Comparison of ENCODE assay signal across 7 cellular contexts in genomic region chr11:31809857-31810778, GRCh38. TPM values are rescaled to one million over a fixed set of nuclear protein-coding genes. Genes with fewer than 3 reads are reported as not detected.
DNase-seq lines count a peak whose midpoint lies in the region; ATAC-seq, FAIRE-seq and TF ChIP-seq lines count a peak whose summit lies in the region.

No MANE protein-coding gene starts in this region.

- no peak overlapping the region for H3K9ac ChIP-seq in GM12878 (ENCODE audit: control insufficient read depth, insufficient read depth, low read length)
- H3K9ac ChIP-seq in kidney (ENCODE audit: low read length in 2 of 2) = no peak overlapping the region
- H3K9ac ChIP-seq in subcutaneous abdominal adipose tissue (ENCODE audit: low read length in 5 of 5) = no peak overlapping the region

- H3K9me3 ChIP-seq in GM12878 (replicated peaks; ENCODE audit: control insufficient read depth, insufficient read depth, low read length) (no peaks in the 10 kb centered on the region; the same call in 2 of the 3 replicates), kidney (ENCODE audit: control insufficient read depth in 1 of 2, low read length in 2 of 2) (no peaks in the 10 kb centered on the region), subcutaneous abdominal adipose tissue (ENCODE audit: control insufficient read depth in 5 of 5, low read length in 5 of 5) (no peaks in the 10 kb centered on the region)

- no peaks in the 10 kb centered on the region for H4K20me1 ChIP-seq in GM12878 (ENCODE audit: control insufficient read depth, insufficient read depth)

- H3K27me3 ChIP-seq in GM12878 (replicated peaks in 1 of 2; ENCODE audit: control insufficient read depth in 2 of 2, insufficient read depth in 2 of 2, low read length in 1 of 2) (peaks cover 37 to 65% of the 10 kb centered on the region in 2 experiments), subcutaneous abdominal adipose tissue (ENCODE audit: control insufficient read depth in 5 of 5, insufficient read depth in 4 of 5, low read length in 5 of 5) (peaks cover 63 to 94% (median 87%) of the 10 kb centered on the region in 5 donors)

- SMC1A ChIA-PET in GM12878 (lab: Charles Lee; ENCODE audit: uncharacterized antibody, unreplicated experiment) = no interaction called here

- TF ChIP-seq RAD21 in GM12878 (IDR thresholded peaks at IDR 0.05; ENCODE audit: insufficient read depth, low read depth, low read length) = no peak

- H3K27ac ChIP-seq in GM12878 (ENCODE audit: control insufficient read depth, insufficient read depth) (no peak overlapping the region), kidney (ENCODE audit: low read depth in 2 of 2, low read length in 2 of 2) (no peak overlapping the region), subcutaneous abdominal adipose tissue (ENCODE audit: low read depth, low read length) (no peak overlapping the region)

- no TSS peak for BruUV-seq in GM12878 (replicated peaks; lab: Mats Ljungman, UMichigan)

- peaks cover 12% of the 10 kb centered on the region; the same call in 1 of the 2 replicates for H3K4me1 ChIP-seq in GM12878 (ENCODE audit: control insufficient read depth, insufficient read depth, low read length)
- H3K4me1 ChIP-seq in kidney (ENCODE audit: control insufficient read depth in 1 of 2, insufficient read depth in 1 of 2, low read depth in 1 of 2, low read length in 2 of 2) = peaks cover 4 to 32% of the 10 kb centered on the region in 2 donors
- peaks cover 0 to 64% (median 57%) of the 10 kb centered on the region in 5 donors for H3K4me1 ChIP-seq in subcutaneous abdominal adipose tissue (ENCODE audit: control insufficient read depth in 5 of 5, insufficient read depth in 5 of 5, low read length in 5 of 5)

- intact Hi-C loops in GM12878 (cut with micrococcal nuclease; ENCODE audit: unreplicated experiment) = loop anchor here (5.0 to 10.0 kb wide), 3 partner anchors 147 to 318 kb away; no protein-coding TSS in a partner anchor
- intact Hi-C loops in kidney (cut with DNase I) = no loop called here

- H3K36me3 ChIP-seq in GM12878 (ENCODE audit: control insufficient read depth in 2 of 2, insufficient read depth in 2 of 2, low read length in 1 of 2) = no peaks in the 10 kb centered on the region
- H3K36me3 ChIP-seq in kidney (ENCODE audit: control insufficient read depth in 1 of 2, insufficient read depth in 2 of 2, low read length in 2 of 2) = no peaks in the 10 kb centered on the region
- H3K36me3 ChIP-seq in subcutaneous abdominal adipose tissue (ENCODE audit: control insufficient read depth in 5 of 5, insufficient read depth in 5 of 5, low read length in 5 of 5) = no peaks in the 10 kb centered on the region

- RAD21 ChIA-PET in GM12878 (lab: Charles Lee; ENCODE audit: unreplicated experiment) = no interaction called here

- ATAC-seq in GM12878 = peak; percentile 6; the same call in 2 of the 3 replicates
- ATAC-seq in HG02678 (IDR thresholded peaks at IDR 0.05; ENCODE audit: unreplicated experiment) = no peak
- ATAC-seq in GM18909 (IDR thresholded peaks at IDR 0.05; ENCODE audit: poor library complexity, unreplicated experiment) = no peak

- no peaks in the 10 kb centered on the region for H3K79me2 ChIP-seq in GM12878 (ENCODE audit: control insufficient read depth, insufficient read depth, low read length)

- TF ChIP-seq CTCF in GM10248 (IDR thresholded peaks at IDR 0.05; ENCODE audit: control extremely low read depth, extremely low read depth, low read depth, missing control alignments) (no peak), GM12878 (IDR thresholded peaks at IDR 0.05 in 2 of 3, conservative IDR thresholded peaks at IDR 0.05 in 1 of 3; ENCODE audit: control insufficient read depth in 2 of 3, extremely low read depth in 1 of 3, insufficient read depth in 1 of 3, low read depth in 3 of 3, low read length in 3 of 3) (no peak), kidney (IDR thresholded peaks at IDR 0.05; ENCODE audit: borderline replicate concordance, extremely low read depth, insufficient read depth) (no peak)

- CTCF ChIA-PET in GM10248 (lab: Yijun Ruan, JAX) (interaction anchor here (0.9 to 2.5 kb wide), 4 partner anchors 9 to 197 kb away, joined by 3 to 5 read pairs (median 3); no protein-coding TSS in a partner anchor), GM12878 (lab: Yijun Ruan, JAX) (no interaction called here)

- peak overlapping the region; percentile 17; the same call in 1 of the 2 replicates for H2AFZ ChIP-seq in GM12878 (ENCODE audit: control insufficient read depth, low read depth, low read length)

- H3K4me3 ChIP-seq in GM12878 (peak overlapping the region; percentile 63), kidney (ENCODE audit: low read length in 2 of 2) (peak overlapping the region in 1 of 2 donors; percentile 32), subcutaneous abdominal adipose tissue (ENCODE audit: low read depth in 1 of 5, low read length in 5 of 5) (peak overlapping the region; percentile 36 to 68 (median 54))

- FAIRE-seq in GM12878 (lab: Jason Lieb, UNC) (no peak), kidney (lab: Jason Lieb, UNC) (no peak)

- POLR2A ChIA-PET in GM10248 (lab: Yijun Ruan, JAX) (no interaction called here), GM12878 (lab: Charles Lee) (no interaction called here)

- 10% methylated on average over 75 of the region's 91 CpGs for WGBS in GM12878 (ENCODE audit: insufficient coverage, insufficient replicate concordance, low lambda C conversion rate, missing lambda C conversion rate)

- in situ Hi-C loops in GM12878 (cut with MboI) = no loop called here

- no peak for TF ChIP-seq POLR2A in GM12878 (IDR thresholded peaks at IDR 0.05; ENCODE audit: low read depth, low read length)

- peak; percentile 24 for DNase-seq in GM10248 (ENCODE audit: extremely low spot score)
- DNase-seq in NCI-H1092 treated with DMSO at 0.1 percent for 48 hours (lab: John Stamatoyannopoulos, UW) = peak; percentile 64
- DNase-seq in GM12878 (ENCODE audit: low read depth, low spot score) = no peak
- DNase-seq in kidney = peak; percentile 75

- no peak for TF ChIP-seq EP300 in GM12878 (IDR thresholded peaks at IDR 0.05; ENCODE audit: borderline replicate concordance in 1 of 2, control insufficient read depth in 1 of 2, low read depth in 2 of 2, low read length in 2 of 2)

- H3K4me2 ChIP-seq in GM12878 (ENCODE audit: control insufficient read depth, insufficient read depth) = peak overlapping the region; percentile 87

TF ChIP-seq in GM12878, 131 proteins besides CTCF, POLR2A, EP300 and RAD21 (continues in another document):
- TF ChIP-seq IKZF1 (conservative IDR thresholded peaks at IDR 0.05) (no peak), MLLT1 (IDR thresholded peaks at IDR 0.05) (no peak), E4F1 (IDR thresholded peaks at IDR 0.05; ENCODE audit: borderline replicate concordance, partially characterized antibody) (no peak)

RNA-seq across cellular contexts. Expression of gene PAX6, which starts 1.0 kb away (rescaled TPM):
- not detected in 2 replicates for total RNA-seq in GM12878 (2013; cell fraction: nucleolus; rRNA removed)
- total RNA-seq in GM12878 (2014; rRNA removed) (0.05 and 0.06 TPM in 2 replicates), GM12878 (2014; rRNA removed; fragmentation: Illumina TruSeq; extraction: Trizol) (0.22 and 0.32 TPM in 2 replicates), GM12878 (2021) (0.26 and 0.53 TPM in 2 replicates), kidney (not detected)
- polyA plus RNA-seq in GM12878 (2011; ENCODE audit: low read depth) = 0.25 TPM
- polyA plus RNA-seq in GM12878 (2011; rRNA removed) (0.08 TPM in 1 of 2 replicates, not detected in the other), GM12878 (2014; fragmentation: Illumina TruSeq; extraction: Trizol) (0.15 TPM in 1 of 2 replicates, not detected in the other), GM12878 (2014; fragmentation: Nextera tagmentation; extraction: Ambion mirVana) (under 1 TPM in 1 of 2 experiments, not detected in 1; 0.10 TPM), GM12878 (2014; rRNA removed) (0.09 and 0.62 TPM in 2 replicates), GM12878 (2016; fragmentation: Nextera tagmentation; extraction: Ambion mirVana) (not detected), kidney (ENCODE audit: insufficient read depth, low read depth, low replicate concordance) (not detected)
- polyA plus RNA-seq in GM12878 (2011; cell fraction: cytosol; rRNA removed) = not detected in 2 replicates
- not detected in 2 replicates for polyA plus RNA-seq in GM12878 (2011; cell fraction: nucleus; rRNA removed)
- 0.25 and 0.38 TPM in 2 replicates for polyA plus RNA-seq in GM12878 (2012)
- not detected in 2 replicates for polyA minus RNA-seq in GM12878 (2011; rRNA and poly(A)+ RNA removed)
- not detected in 2 replicates for polyA minus RNA-seq in GM12878 (2011; cell fraction: cytosol; rRNA and poly(A)+ RNA removed)
- 0.38 TPM in 1 of 2 replicates, not detected in the other for polyA minus RNA-seq in GM12878 (2011; cell fraction: nucleus; rRNA and poly(A)+ RNA removed)
